In the genomic region with DNA sequence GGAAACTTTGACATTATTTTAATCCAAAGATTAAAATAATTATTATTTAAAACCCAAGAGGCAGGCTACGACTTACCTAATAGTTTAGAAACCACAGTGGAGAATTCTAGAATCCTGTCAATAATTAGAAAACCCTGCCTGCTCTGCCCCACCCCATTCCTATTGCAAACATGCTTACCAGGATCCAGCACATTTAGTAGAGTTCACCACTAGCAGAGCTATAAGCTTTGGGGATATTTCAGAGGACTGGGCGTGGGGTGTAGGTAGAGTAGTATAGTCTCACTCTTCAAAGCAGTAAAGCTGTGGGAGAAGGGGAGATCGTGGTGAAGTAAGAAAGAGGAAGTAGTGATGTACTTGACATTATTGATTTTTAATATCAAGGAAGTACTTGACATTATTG, we compare ENCODE assay signal across 23 cellular contexts.
DNase-seq lines count a peak whose midpoint lies in the region; ATAC-seq and TF ChIP-seq lines count a peak whose summit lies in the region.
"Had no signal": no experiment of that assay in that cellular context is flagged by ENCODE, and none has a peak within 500 bp of the region (broad histone marks: within the 10 kb centered on the region; RNA-seq: fewer than 3 reads in every experiment).

No MANE protein-coding gene starts in this region.

- no peaks in the 10 kb centered on the region for H3K36me3 Mint-ChIP-seq in dendritic cell treated with granulocyte-macrophage colony-stimulating factor and Interleukin-4, amounts not matched to agents 40 ng/mL and 50 ng/mL, for 4 days (ENCODE audit: low read depth)
- H3K36me3 Mint-ChIP-seq: CD14-positive monocyte; CD4-positive, alpha-beta memory T cell; CD4-positive, CD25-positive, alpha-beta regulatory T cell had no signal

- H3K27me3 ChIP-seq in heart right ventricle (peaks cover 0 to 5% (median 0%) of the 10 kb centered on the region in 7 donors), uterus (no peaks in the 10 kb centered on the region)
- H3K27me3 ChIP-seq: BE2C, BLaER1 had no signal

- TF ChIP-seq CTCF in mucosa of descending colon (IDR thresholded peaks at IDR 0.05) (no peak), heart right ventricle (IDR thresholded peaks at IDR 0.05) (no peak), uterus (IDR thresholded peaks at IDR 0.05) (no peak)

- H3K9me3 Mint-ChIP-seq in dendritic cell treated with granulocyte-macrophage colony-stimulating factor and Interleukin-4, amounts not matched to agents 40 ng/mL and 50 ng/mL, for 4 days, result no peaks in the 10 kb centered on the region

- ATAC-seq in mucosa of descending colon (peak; percentile 67), heart right ventricle (no peak)
- ATAC-seq: GM12878 had no signal

- WGBS in heart right ventricle, 2 donors, result 87% methylated on average over 3 of the region's 3 CpGs

- TF ChIP-seq POLR2A in uterus (IDR thresholded peaks at IDR 0.05), result no peak

- intact Hi-C loops in dendritic cell treated with granulocyte-macrophage colony-stimulating factor and Interleukin-4, amounts not matched to agents 40 ng/mL and 50 ng/mL, for 4 days (cut with micrococcal nuclease), result no loop called here
- intact Hi-C loops in mucosa of descending colon (cut with DNase I, micrococcal nuclease), result no loop called here
- intact Hi-C loops in heart right ventricle (cut with DNase I), result no loop called here
- intact Hi-C loops in uterus (cut with DNase I; ENCODE audit: low total_unique reads), result no loop called here

- H3K27me3 Mint-ChIP-seq in dendritic cell treated with granulocyte-macrophage colony-stimulating factor and Interleukin-4, amounts not matched to agents 40 ng/mL and 50 ng/mL, for 4 days, result peaks cover 4% of the 10 kb centered on the region

- H3K4me3 ChIP-seq in mucosa of descending colon (no peak overlapping the region), heart right ventricle (no peak overlapping the region), uterus (no peak overlapping the region)
- H3K4me3 ChIP-seq: BLaER1, GM12878 had no signal

- H3K4me1 ChIP-seq in mucosa of descending colon (ENCODE audit: low read depth), result peaks cover 21% of the 10 kb centered on the region
- H3K4me1 ChIP-seq in heart right ventricle, result peaks cover 0 to 26% (median 14%) of the 10 kb centered on the region in 9 donors
- H3K4me1 ChIP-seq in uterus, result no peaks in the 10 kb centered on the region
- H3K4me1 ChIP-seq: BE2C had no signal

- H3K36me3 ChIP-seq in mucosa of descending colon (ENCODE audit: low read depth) (no peaks in the 10 kb centered on the region), heart right ventricle (no peaks in the 10 kb centered on the region), uterus (no peaks in the 10 kb centered on the region)
- H3K36me3 ChIP-seq: BLaER1 had no signal

- no peak overlapping the region for H3K4me3 Mint-ChIP-seq in dendritic cell treated with granulocyte-macrophage colony-stimulating factor and Interleukin-4, amounts not matched to agents 40 ng/mL and 50 ng/mL, for 4 days
- H3K4me3 Mint-ChIP-seq: CD14-positive monocyte; CD4-positive, alpha-beta memory T cell; CD4-positive, CD25-positive, alpha-beta regulatory T cell; CD8-positive, alpha-beta memory T cell had no signal

- no peaks in the 10 kb centered on the region for H3K9me3 ChIP-seq in mucosa of descending colon
- no peaks in the 10 kb centered on the region for H3K9me3 ChIP-seq in heart right ventricle
- H3K9me3 ChIP-seq in uterus, result no peaks in the 10 kb centered on the region
- H3K9me3 ChIP-seq: BE2C, BLaER1 had no signal

- H3K27ac Mint-ChIP-seq in dendritic cell treated with granulocyte-macrophage colony-stimulating factor and Interleukin-4, amounts not matched to agents 40 ng/mL and 50 ng/mL, for 4 days, result peak overlapping the region; percentile 38
- H3K27ac Mint-ChIP-seq: CD14-positive monocyte; CD4-positive, alpha-beta memory T cell; CD4-positive, CD25-positive, alpha-beta regulatory T cell; CD8-positive, alpha-beta memory T cell had no signal

- DNase-seq in mucosa of descending colon (peak in 1 of 3 donors; percentile 33), heart right ventricle (no peak), HCEC 1CT (no peak), uterus (no peak)
- DNase-seq: 8988T; ACHN; BE2C; C1 segment of cervical spinal cord; CD4-positive, alpha-beta memory T cell; CD4-positive, CD25-positive, alpha-beta regulatory T cell; CD8-positive, alpha-beta memory T cell; COR-L47; DMS 273 treated with DMSO at 0.1 percent for 48 hours; DMS153; DMS53; DMS79; DND-41; EL; GDM1 had no signal

- peaks cover 39% of the 10 kb centered on the region for H3K4me1 Mint-ChIP-seq in dendritic cell treated with granulocyte-macrophage colony-stimulating factor and Interleukin-4, amounts not matched to agents 40 ng/mL and 50 ng/mL, for 4 days (ENCODE audit: low read depth)
- H3K4me1 Mint-ChIP-seq: CD4-positive, alpha-beta memory T cell; CD4-positive, CD25-positive, alpha-beta regulatory T cell; CD8-positive, alpha-beta memory T cell had no signal

- no peak overlapping the region for H3K27ac ChIP-seq in heart right ventricle
- no peak overlapping the region for H3K27ac ChIP-seq in uterus
- H3K27ac ChIP-seq: BLaER1 had no signal
